ENCODE assay signal across 33 cellular contexts in the genomic region with DNA sequence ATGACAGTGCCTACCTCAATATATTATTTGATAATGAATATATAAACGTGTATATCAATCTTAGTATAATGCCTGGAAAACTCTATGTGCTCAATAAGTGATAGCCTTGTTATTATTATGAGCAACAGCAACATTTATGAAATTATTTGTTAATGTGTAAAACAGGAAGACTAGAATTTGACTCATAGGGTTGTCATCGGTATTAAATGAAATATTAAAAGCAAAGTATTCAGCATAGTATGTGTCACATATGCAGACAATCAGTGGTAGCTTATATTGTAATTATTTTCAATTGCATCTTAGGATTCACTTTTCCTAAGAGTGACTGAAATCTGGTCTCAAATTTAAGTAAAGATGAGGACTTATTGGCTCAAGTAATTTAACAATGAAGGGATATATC. TPM values are rescaled to one million over a fixed set of nuclear protein-coding genes. Genes with fewer than 3 reads are reported as not detected.
"Had no signal": no experiment of that assay in that cellular context is flagged by ENCODE, and none has a peak within 500 bp of the region (broad histone marks: within the 10 kb centered on the region; RNA-seq: fewer than 3 reads in every experiment).

No MANE protein-coding gene starts in this region.

- H3K27me3 Mint-ChIP-seq: naive B cell; stimulated activated naive B cell treated with anti-CD40 and anti-IgM and Interleukin-4, amounts not matched to agents 10 μg/mL and 1 μg/mL and 100 μg/mL, for 72 hours had no signal

- H3K4me3 ChIP-seq: left ventricle myocardium inferior, lung, neural progenitor cell, psoas muscle, right lobe of liver, smooth muscle cell, stomach, testis, thyroid gland, transverse colon, upper lobe of left lung, vagina had no signal

- H3K27ac Mint-ChIP-seq: immature natural killer cell; mesothelial cell of epicardium; naive B cell; natural killer cell; nephron progenitor cell; neural progenitor cell; stimulated activated naive B cell treated with anti-CD40 and anti-IgM and Interleukin-4, amounts not matched to agents 10 μg/mL and 1 μg/mL and 100 μg/mL, for 72 hours had no signal

- H3K36me3 ChIP-seq: left ventricle myocardium inferior, neural progenitor cell, neutrophil, right lobe of liver, stomach, thyroid gland, transverse colon, upper lobe of left lung, vagina had no signal

- H3K9me3 ChIP-seq: left ventricle myocardium inferior, neutrophil, psoas muscle, right lobe of liver, testis, thyroid gland, transverse colon, upper lobe of left lung, vagina had no signal

- ATAC-seq: natural killer cell; psoas muscle; right lobe of liver; stimulated activated naive B cell treated with anti-CD40 and anti-IgM and Interleukin-4, amounts not matched to agents 10 μg/mL and 1 μg/mL and 100 μg/mL, for 72 hours; stimulated activated naive CD8-positive, alpha-beta T cell treated with anti-CD3 and anti-CD28 coated beads, Interleukin-15, Interleukin-2, amounts not matched to agents 100 U/mL and 50 U/mL, for 24 hours had no signal

- H3K27ac ChIP-seq: left ventricle myocardium inferior, neural progenitor cell, neutrophil, parathyroid adenoma, psoas muscle, right lobe of liver, stomach, testis, thyroid gland, transverse colon, upper lobe of left lung, vagina had no signal

- H3K9me3 Mint-ChIP-seq: neural progenitor cell had no signal

- H3K4me1 ChIP-seq: left ventricle myocardium inferior, neural progenitor cell, parathyroid adenoma, psoas muscle, right lobe of liver, stomach, testis, thyroid gland, transverse colon, upper lobe of left lung, vagina had no signal

- H3K36me3 Mint-ChIP-seq: immature natural killer cell; mesothelial cell of epicardium; naive B cell; natural killer cell; neural progenitor cell; stimulated activated naive B cell treated with anti-CD40 and anti-IgM and Interleukin-4, amounts not matched to agents 10 μg/mL and 1 μg/mL and 100 μg/mL, for 72 hours had no signal

- H3K27me3 ChIP-seq: neural progenitor cell, neutrophil, right lobe of liver, stomach, testis, thyroid gland, transverse colon, upper lobe of left lung, vagina had no signal

- H3K4me3 Mint-ChIP-seq: immature natural killer cell; mesothelial cell of epicardium; naive B cell; natural killer cell; nephron progenitor cell; neural progenitor cell; stimulated activated naive B cell treated with anti-CD40 and anti-IgM and Interleukin-4, amounts not matched to agents 10 μg/mL and 1 μg/mL and 100 μg/mL, for 72 hours had no signal

- H3K4me1 Mint-ChIP-seq: immature natural killer cell; mesothelial cell of epicardium; naive B cell; natural killer cell; nephron progenitor cell; neural progenitor cell; stimulated activated naive B cell treated with anti-CD40 and anti-IgM and Interleukin-4, amounts not matched to agents 10 μg/mL and 1 μg/mL and 100 μg/mL, for 72 hours had no signal

- DNase-seq: immature natural killer cell; islet precursor cell; left ventricle myocardium inferior; mesendoderm; naive B cell; natural killer cell; nephron progenitor cell; occipital lobe; psoas muscle; right lobe of liver; stimulated activated CD4-positive, alpha-beta T cell treated with anti-CD3 and anti-CD28 coated beads, Interleukin-1b, Interleukin-23, amount 100 ng/mL, for 48 hours; stimulated activated CD4-positive, alpha-beta T cell treated with anti-CD3 and anti-CD28 coated beads, Interleukin-4, amount 100 ng/mL, for 1 hour; stimulated activated naive B cell treated with anti-CD40 and anti-IgM and Interleukin-4, amounts not matched to agents 10 μg/mL and 1 μg/mL and 100 μg/mL, for 72 hours; stimulated activated naive CD8-positive, alpha-beta T cell treated with anti-CD3 and anti-CD28 coated beads, Interleukin-15, Interleukin-2, amounts not matched to agents 100 U/mL and 50 U/mL, for 24 hours; stomach; testis; thyroid gland; transverse colon; upper lobe of left lung had no signal

RNA-seq across cellular contexts. Expression of a gene that starts 24.6 kb away (rescaled TPM):
- total RNA-seq: kidney epithelial cell, left ventricle myocardium inferior, lower leg skin, lung, mononuclear cell, natural killer cell, occipital lobe, osteocyte, posterior vena cava, psoas muscle, right lobe of liver, skeletal muscle tissue, smooth muscle cell, stomach, thyroid gland, transverse colon, upper lobe of left lung, urinary bladder, vagina had no signal
- polyA plus RNA-seq: immature natural killer cell, lung, psoas muscle, smooth muscle cell, stomach, urinary bladder had no signal
